Comparison of ENCODE assay signal across 1 cellular context in the genomic region with DNA sequence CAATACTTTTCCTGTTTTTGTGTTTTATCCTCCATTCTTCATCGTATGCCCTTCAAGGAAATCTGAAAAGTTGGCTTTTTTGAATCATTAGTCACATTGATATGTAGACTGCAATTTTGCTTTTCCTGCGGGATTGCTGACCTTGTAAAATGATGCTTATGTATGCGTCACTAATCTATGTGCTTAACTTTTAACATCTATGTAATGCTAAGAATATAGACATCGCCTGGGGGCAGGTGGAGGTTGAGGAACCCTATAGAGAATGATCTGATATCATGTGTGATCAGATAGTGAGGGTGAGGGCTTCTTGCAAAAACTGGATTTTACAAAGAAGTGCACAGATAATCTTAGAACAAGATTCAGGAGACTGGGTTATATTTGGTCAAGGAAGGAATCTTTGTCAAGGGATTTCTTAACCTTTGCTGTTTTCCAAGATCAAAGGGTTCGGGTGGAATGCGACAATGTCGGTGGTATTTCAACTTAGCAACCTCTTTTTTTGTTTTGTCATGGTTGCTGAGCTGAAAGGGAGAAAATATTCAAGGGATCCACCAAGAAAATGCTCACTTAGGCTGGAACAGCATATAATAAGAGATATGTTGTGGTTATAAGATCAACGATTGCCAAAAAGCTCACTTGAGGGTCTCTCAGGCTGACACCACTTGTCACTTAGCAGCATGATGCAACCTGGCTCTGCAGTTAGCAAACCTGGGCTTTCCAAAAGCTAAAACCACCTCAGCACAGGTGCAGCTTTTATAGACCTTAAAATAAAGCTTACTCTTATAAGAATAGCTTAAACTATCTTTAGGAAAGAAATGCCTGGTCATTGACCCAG.
A peak's percentile ranks its signal among the peaks of the same experiment; 100 is the strongest.
TF ChIP-seq lines count a peak whose summit lies in the region.

No MANE protein-coding gene starts in this region.

TF ChIP-seq in HepG2, 621 proteins besides CTCF, POLR2A, EP300 and RAD21:
- TF ChIP-seq POLR2AphosphoS2 (IDR thresholded peaks at IDR 0.05; ENCODE audit: low read depth, low read length) = no peak
- TF ChIP-seq MAFK (conservative IDR thresholded peaks at IDR 0.05 in 1 of 2, IDR thresholded peaks at IDR 0.05 in 1 of 2; ENCODE audit: low read length in 2 of 2) = 0 out of 4 replicates have a peak, but pooled peaks of 1 of the 2 experiments have one; percentile 12
- TF ChIP-seq YEATS2 (CRISPR knock-in tag; IDR thresholded peaks at IDR 0.05; ENCODE audit: borderline replicate concordance) = no peak
- TF ChIP-seq, protein P1, sequence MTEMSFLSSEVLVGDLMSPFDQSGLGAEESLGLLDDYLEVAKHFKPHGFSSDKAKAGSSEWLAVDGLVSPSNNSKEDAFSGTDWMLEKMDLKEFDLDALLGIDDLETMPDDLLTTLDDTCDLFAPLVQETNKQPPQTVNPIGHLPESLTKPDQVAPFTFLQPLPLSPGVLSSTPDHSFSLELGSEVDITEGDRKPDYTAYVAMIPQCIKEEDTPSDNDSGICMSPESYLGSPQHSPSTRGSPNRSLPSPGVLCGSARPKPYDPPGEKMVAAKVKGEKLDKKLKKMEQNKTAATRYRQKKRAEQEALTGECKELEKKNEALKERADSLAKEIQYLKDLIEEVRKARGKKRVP (CRISPR knock-in tag; IDR thresholded peaks at IDR 0.05) = peak in 1 of 2 experiments; percentile 93; a peak in 2 of 4 replicates
- TF ChIP-seq CEBPG (CRISPR knock-in tag; IDR thresholded peaks at IDR 0.05) = peak; percentile 63; the same call in 1 of the 2 replicates
- peak; percentile 50; the same call in 1 of the 2 replicates for TF ChIP-seq TCF7 (IDR thresholded peaks at IDR 0.05; ENCODE audit: low read depth)
